Comparison of ENCODE assay signal across 1 cellular context in the genomic region with DNA sequence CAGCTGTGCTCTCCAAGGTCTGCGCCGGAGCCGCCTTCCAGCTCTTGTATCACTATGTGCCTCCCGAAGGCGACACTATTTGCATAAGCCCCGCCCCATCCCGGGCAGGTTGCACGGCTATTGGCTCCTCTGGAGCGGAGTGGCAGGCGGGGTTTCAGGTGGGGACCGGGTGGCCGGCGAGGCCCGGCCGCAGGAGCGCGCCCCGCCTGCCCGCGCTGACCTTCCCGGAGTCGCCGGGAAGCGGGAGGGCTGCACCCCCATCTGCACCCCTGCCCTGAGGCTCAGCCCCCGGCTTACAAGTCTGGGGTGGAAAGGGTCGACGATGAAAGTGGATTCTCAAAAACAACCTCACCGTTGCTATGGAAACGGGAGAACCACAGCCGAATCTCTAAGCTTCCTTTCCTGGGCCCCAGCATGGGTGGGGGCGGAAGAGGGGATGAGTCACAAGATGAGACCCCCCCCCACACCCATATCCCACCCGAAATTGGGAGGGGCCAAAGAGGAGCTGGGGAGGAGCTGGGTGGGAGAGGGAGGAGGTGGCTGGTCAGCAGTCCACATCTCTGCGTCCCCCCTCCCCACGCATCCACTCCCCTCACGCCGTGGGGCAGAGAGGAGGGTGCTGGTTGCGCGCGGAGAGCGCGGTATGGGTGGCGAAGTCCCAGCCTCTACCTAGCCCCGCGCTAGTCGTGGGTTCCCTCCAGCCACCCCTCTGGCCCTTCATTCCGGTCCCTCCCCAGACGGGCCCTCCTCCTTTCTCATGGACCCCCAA.
TF ChIP-seq lines count a peak whose summit lies in the region.

A gene (minus strand): TSS at position 51 of the 769 bp plus-strand sequence. CDS start 6,830 bp downstream, outside the sequence.

TF ChIP-seq in H1, 55 proteins besides CTCF, POLR2A, EP300 and RAD21:
- TF ChIP-seq, protein P1, sequence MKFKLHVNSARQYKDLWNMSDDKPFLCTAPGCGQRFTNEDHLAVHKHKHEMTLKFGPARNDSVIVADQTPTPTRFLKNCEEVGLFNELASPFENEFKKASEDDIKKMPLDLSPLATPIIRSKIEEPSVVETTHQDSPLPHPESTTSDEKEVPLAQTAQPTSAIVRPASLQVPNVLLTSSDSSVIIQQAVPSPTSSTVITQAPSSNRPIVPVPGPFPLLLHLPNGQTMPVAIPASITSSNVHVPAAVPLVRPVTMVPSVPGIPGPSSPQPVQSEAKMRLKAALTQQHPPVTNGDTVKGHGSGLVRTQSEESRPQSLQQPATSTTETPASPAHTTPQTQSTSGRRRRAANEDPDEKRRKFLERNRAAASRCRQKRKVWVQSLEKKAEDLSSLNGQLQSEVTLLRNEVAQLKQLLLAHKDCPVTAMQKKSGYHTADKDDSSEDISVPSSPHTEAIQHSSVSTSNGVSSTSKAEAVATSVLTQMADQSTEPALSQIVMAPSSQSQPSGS (IDR thresholded peaks at IDR 0.05; ENCODE audit: low read length), result no peak
- TF ChIP-seq SIX5 (IDR thresholded peaks at IDR 0.05; ENCODE audit: low read depth, low read length), result no peak
- no peak for TF ChIP-seq EGR1 (IDR thresholded peaks at IDR 0.05; ENCODE audit: borderline replicate concordance, low read depth, low read length)
- TF ChIP-seq TAF7 (optimal IDR thresholded peaks at IDR 0.05; ENCODE audit: borderline replicate concordance, low read depth, low read length), result no peak
- no peak for TF ChIP-seq CBX5 (IDR thresholded peaks at IDR 0.05; ENCODE audit: low read depth, low read length)
- TF ChIP-seq EZH2 (IDR thresholded peaks at IDR 0.05; ENCODE audit: low read depth, low read length, severe bottlenecking), result peak; percentile 29
- TF ChIP-seq SP2 (IDR thresholded peaks at IDR 0.05; ENCODE audit: low read length), result no peak
- TF ChIP-seq SAP30 (IDR thresholded peaks at IDR 0.05; ENCODE audit: insufficient read depth, insufficient replicate concordance, low read length), result no peak
- TF ChIP-seq FOSL1 (IDR thresholded peaks at IDR 0.05; ENCODE audit: insufficient read depth, low read depth, low read length), result no peak
- peak in 1 of 2 experiments; percentile 70; a peak in 1 of 4 replicates for TF ChIP-seq SIN3A (conservative IDR thresholded peaks at IDR 0.05 in 1 of 2, IDR thresholded peaks at IDR 0.05 in 1 of 2; ENCODE audit: low read depth in 1 of 2, low read length in 2 of 2)
- no peak for TF ChIP-seq NRF1 (IDR thresholded peaks at IDR 0.05; ENCODE audit: low read depth, low read length)
- TF ChIP-seq CBX8 (IDR thresholded peaks at IDR 0.05; ENCODE audit: borderline replicate concordance, low read depth, low read length), result no peak
- TF ChIP-seq SP1 (IDR thresholded peaks at IDR 0.05; ENCODE audit: low read depth, low read length), result peak; percentile 59; the same call in 1 of the 2 replicates
- TF ChIP-seq KDM4A (IDR thresholded peaks at IDR 0.05; ENCODE audit: low read depth, low read length, severe bottlenecking), result no peak
- TF ChIP-seq GTF2F1 (IDR thresholded peaks at IDR 0.05; ENCODE audit: borderline replicate concordance, low read depth, low read length), result no peak
- TF ChIP-seq KDM5A (IDR thresholded peaks at IDR 0.05; ENCODE audit: low read length), result no peak
- no peak for TF ChIP-seq YY1 (IDR thresholded peaks at IDR 0.05; ENCODE audit: low read depth, low read length)
- no peak for TF ChIP-seq ASH2L (IDR thresholded peaks at IDR 0.05; ENCODE audit: low read length)
- no peak for TF ChIP-seq SIRT6 (IDR thresholded peaks at IDR 0.05; ENCODE audit: low read length)
- no peak for TF ChIP-seq JUND (IDR thresholded peaks at IDR 0.05; ENCODE audit: low read length)
- TF ChIP-seq, protein P2, sequence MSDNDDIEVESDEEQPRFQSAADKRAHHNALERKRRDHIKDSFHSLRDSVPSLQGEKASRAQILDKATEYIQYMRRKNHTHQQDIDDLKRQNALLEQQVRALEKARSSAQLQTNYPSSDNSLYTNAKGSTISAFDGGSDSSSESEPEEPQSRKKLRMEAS (IDR thresholded peaks at IDR 0.05), result no peak
- peak; percentile 70 for TF ChIP-seq TBP (IDR thresholded peaks at IDR 0.05; ENCODE audit: low read depth, low read length)
- no peak for TF ChIP-seq GABPA (IDR thresholded peaks at IDR 0.05; ENCODE audit: borderline replicate concordance, insufficient read depth, low read length)
- TF ChIP-seq TEAD4 (IDR thresholded peaks at IDR 0.05; ENCODE audit: low read depth, low read length), result 0 out of 2 replicates have a peak, but pooled peaks have one; percentile 14
- no peak for TF ChIP-seq CREB1 (IDR thresholded peaks at IDR 0.05)
- TF ChIP-seq SP4 (IDR thresholded peaks at IDR 0.05; ENCODE audit: low read length), result peak; percentile 70; the same call in 1 of the 2 replicates
- TF ChIP-seq TAF1 (IDR thresholded peaks at IDR 0.05; ENCODE audit: low read depth, low read length), result peak; percentile 54; the same call in 1 of the 2 replicates
- peak; percentile 18; the same call in 1 of the 2 replicates for TF ChIP-seq CHD2 (IDR thresholded peaks at IDR 0.05; ENCODE audit: low read length)
- no peak for TF ChIP-seq SUZ12 (IDR thresholded peaks at IDR 0.05; ENCODE audit: low read length)
- TF ChIP-seq RBBP5 (IDR thresholded peaks at IDR 0.05; ENCODE audit: borderline replicate concordance, low read depth, low read length), result no peak
- no peak for TF ChIP-seq JUN (IDR thresholded peaks at IDR 0.05; ENCODE audit: low read depth, low read length)
- TF ChIP-seq, protein P3, sequence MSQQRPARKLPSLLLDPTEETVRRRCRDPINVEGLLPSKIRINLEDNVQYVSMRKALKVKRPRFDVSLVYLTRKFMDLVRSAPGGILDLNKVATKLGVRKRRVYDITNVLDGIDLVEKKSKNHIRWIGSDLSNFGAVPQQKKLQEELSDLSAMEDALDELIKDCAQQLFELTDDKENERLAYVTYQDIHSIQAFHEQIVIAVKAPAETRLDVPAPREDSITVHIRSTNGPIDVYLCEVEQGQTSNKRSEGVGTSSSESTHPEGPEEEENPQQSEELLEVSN (IDR thresholded peaks at IDR 0.05), result peak; percentile 15
